Comparison of ENCODE assay signal across 16 cellular contexts in the genomic region with DNA sequence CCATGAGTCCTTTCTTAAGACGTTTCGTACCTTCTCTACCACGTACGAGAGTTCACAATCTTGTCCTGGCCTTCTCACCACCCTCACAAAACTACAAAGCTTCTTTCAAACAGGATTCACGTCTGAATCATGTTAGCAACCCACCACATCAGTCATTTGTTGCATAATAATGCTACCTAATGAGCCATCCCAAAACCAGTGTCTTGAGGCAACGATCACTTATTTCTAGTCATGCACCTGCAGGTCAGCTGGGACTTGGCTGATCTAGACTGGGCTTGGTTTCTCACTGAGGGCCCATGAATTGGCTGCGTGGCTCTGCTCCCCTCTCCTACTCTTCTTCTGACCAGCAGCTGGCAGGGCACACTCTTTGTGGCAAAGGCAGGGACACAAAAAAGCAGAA. TPM values are rescaled to one million over a fixed set of nuclear protein-coding genes. Genes with fewer than 3 reads are reported as not detected.
DNase-seq lines count a peak whose midpoint lies in the region; ATAC-seq and TF ChIP-seq lines count a peak whose summit lies in the region.
"Had no signal": no experiment of that assay in that cellular context is flagged by ENCODE, and none has a peak within 500 bp of the region (broad histone marks: within the 10 kb centered on the region; RNA-seq: fewer than 3 reads in every experiment).

No MANE protein-coding gene starts in this region.

- peaks cover 12% of the 10 kb centered on the region; the same call in 1 of the 2 replicates for H3F3A ChIP-seq in GM23338 (replicated peaks; ENCODE audit: low read depth)

- no peaks in the 10 kb centered on the region for H3K27me3 ChIP-seq in GM23338 (ENCODE audit: insufficient read depth)

- peaks cover 52% of the 10 kb centered on the region for H4K20me1 ChIP-seq in GM23338 (replicated peaks; ENCODE audit: insufficient read depth)

- no peaks in the 10 kb centered on the region for H3K36me3 ChIP-seq in GM23338 (ENCODE audit: insufficient read depth)

- H3K36me3 Mint-ChIP-seq in activated naive CD4-positive, alpha-beta T cell treated with anti-CD3 and anti-CD28 coated beads for 36 hours (ENCODE audit: low read depth): no peaks in the 10 kb centered on the region
- H3K36me3 Mint-ChIP-seq in GM23338 (ENCODE audit: low read depth) (peaks cover 23% of the 10 kb centered on the region), glutamatergic neuron (ENCODE audit: unreplicated experiment) (no peaks in the 10 kb centered on the region)
- no peaks in the 10 kb centered on the region for H3K36me3 Mint-ChIP-seq in natural killer cell treated with Interleukin-12 subunit alpha and Interleukin-12 subunit beta and Interleukin-15 and Interleukin-18, amount 100 ng/mL, for 72 hours
- H3K36me3 Mint-ChIP-seq: IgD-negative memory B cell had no signal

- H3K9me2 ChIP-seq in GM23338 (ENCODE audit: insufficient read depth): no peaks in the 10 kb centered on the region

- H3K4me3 ChIP-seq in GM23338: no peak overlapping the region
- H3K4me3 ChIP-seq: GM23248 had no signal

- intact Hi-C loops in activated naive CD4-positive, alpha-beta T cell treated with anti-CD3 and anti-CD28 coated beads for 36 hours (cut with micrococcal nuclease): no loop called here

- no peaks in the 10 kb centered on the region for H3K4me1 Mint-ChIP-seq in activated naive CD4-positive, alpha-beta T cell treated with anti-CD3 and anti-CD28 coated beads for 36 hours (ENCODE audit: low read depth)
- peaks cover 90% of the 10 kb centered on the region for H3K4me1 Mint-ChIP-seq in GM23338
- peaks cover 22% of the 10 kb centered on the region for H3K4me1 Mint-ChIP-seq in glutamatergic neuron (ENCODE audit: low read depth, unreplicated experiment)
- H3K4me1 Mint-ChIP-seq in natural killer cell treated with Interleukin-12 subunit alpha and Interleukin-12 subunit beta and Interleukin-15 and Interleukin-18, amount 100 ng/mL, for 72 hours (ENCODE audit: low read depth in 2 of 2): peaks cover 3 to 20% of the 10 kb centered on the region in 2 donors

- no peak overlapping the region for H3K27ac ChIP-seq in GM23338 (ENCODE audit: low read depth)
- H3K27ac ChIP-seq: 22Rv1, GM23248 had no signal

- H3K27ac Mint-ChIP-seq in activated naive CD4-positive, alpha-beta T cell treated with anti-CD3 and anti-CD28 coated beads for 36 hours: peak overlapping the region; percentile 9
- H3K27ac Mint-ChIP-seq in GM23338 (0 out of 2 replicates have a peak overlapping the region, but pooled peaks have one; percentile 28), glutamatergic neuron (ENCODE audit: unreplicated experiment) (no peak overlapping the region)
- no peak overlapping the region for H3K27ac Mint-ChIP-seq in natural killer cell treated with Interleukin-12 subunit alpha and Interleukin-12 subunit beta and Interleukin-15 and Interleukin-18, amount 100 ng/mL, for 72 hours
- H3K27ac Mint-ChIP-seq: CD4-positive, alpha-beta T cell had no signal

- H3K4me3 Mint-ChIP-seq in activated naive CD4-positive, alpha-beta T cell treated with anti-CD3 and anti-CD28 coated beads for 36 hours: no peak overlapping the region
- H3K4me3 Mint-ChIP-seq in GM23338: no peak overlapping the region; the same call in 2 of the 3 replicates
- peak overlapping the region; percentile 13 for H3K4me3 Mint-ChIP-seq in glutamatergic neuron (ENCODE audit: unreplicated experiment)
- no peak overlapping the region for H3K4me3 Mint-ChIP-seq in natural killer cell treated with Interleukin-12 subunit alpha and Interleukin-12 subunit beta and Interleukin-15 and Interleukin-18, amount 100 ng/mL, for 72 hours
- H3K4me3 Mint-ChIP-seq: CD4-positive, alpha-beta T cell had no signal

- no peak for TF ChIP-seq CTCF in GM23338 (conservative IDR thresholded peaks at IDR 0.05; ENCODE audit: low read depth in 2 of 2)
- TF ChIP-seq CTCF in glutamatergic neuron (IDR thresholded peaks at IDR 0.05; ENCODE audit: partially characterized antibody, unreplicated experiment): no peak

- peaks cover 4% of the 10 kb centered on the region for H3K27me3 Mint-ChIP-seq in activated naive CD4-positive, alpha-beta T cell treated with anti-CD3 and anti-CD28 coated beads for 36 hours (ENCODE audit: low read depth)
- peaks cover 13% of the 10 kb centered on the region for H3K27me3 Mint-ChIP-seq in GM23338 (ENCODE audit: insufficient read depth, low read depth, poor library complexity)
- H3K27me3 Mint-ChIP-seq in glutamatergic neuron (ENCODE audit: unreplicated experiment): no peaks in the 10 kb centered on the region
- peaks cover 0 to 2% of the 10 kb centered on the region in 2 donors for H3K27me3 Mint-ChIP-seq in natural killer cell treated with Interleukin-12 subunit alpha and Interleukin-12 subunit beta and Interleukin-15 and Interleukin-18, amount 100 ng/mL, for 72 hours
- H3K27me3 Mint-ChIP-seq: CD4-positive, alpha-beta T cell; IgD-negative memory B cell had no signal

- H3K9me3 Mint-ChIP-seq in activated naive CD4-positive, alpha-beta T cell treated with anti-CD3 and anti-CD28 coated beads for 36 hours: no peaks in the 10 kb centered on the region
- peaks cover 9% of the 10 kb centered on the region for H3K9me3 Mint-ChIP-seq in GM23338
- H3K9me3 Mint-ChIP-seq in glutamatergic neuron (ENCODE audit: unreplicated experiment): peaks cover 3% of the 10 kb centered on the region
- H3K9me3 Mint-ChIP-seq in natural killer cell treated with Interleukin-12 subunit alpha and Interleukin-12 subunit beta and Interleukin-15 and Interleukin-18, amount 100 ng/mL, for 72 hours: no peaks in the 10 kb centered on the region
- H3K9me3 Mint-ChIP-seq: CD4-positive, alpha-beta T cell had no signal

- no peak for ATAC-seq in GM23338
- no peak for ATAC-seq in natural killer cell treated with Interleukin-12 subunit alpha and Interleukin-12 subunit beta and Interleukin-15 and Interleukin-18, amount 100 ng/mL, for 72 hours
- ATAC-seq in HG02852 (IDR thresholded peaks at IDR 0.05; ENCODE audit: unreplicated experiment): no peak

- peak overlapping the region; percentile 60 for H3K4me2 ChIP-seq in GM23338

- no peak for DNase-seq in activated naive CD4-positive, alpha-beta T cell treated with anti-CD3 and anti-CD28 coated beads for 36 hours
- DNase-seq in activated naive CD4-positive, alpha-beta T cell treated with Interleukin-2 at 50 U/mL for 16 hours: no peak
- DNase-seq in GM23338 (ENCODE audit: low spot score) (no peak), glutamatergic neuron (no peak), ecto neural progenitor cell (ENCODE audit: low spot score) (no peak)
- DNase-seq in natural killer cell treated with Interleukin-12 subunit alpha and Interleukin-12 subunit beta and Interleukin-15 and Interleukin-18, amount 100 ng/mL, for 72 hours (ENCODE audit: low spot score): no peak
- DNase-seq: Calu3; CD4-positive, alpha-beta T cell; DMS 273 treated with DMSO at 0.1 percent for 48 hours; GM23248; H7; KG1 had no signal

- H3K4me1 ChIP-seq in GM23338 (ENCODE audit: insufficient read depth): peaks cover 85% of the 10 kb centered on the region

- no peak overlapping the region for H2AFZ ChIP-seq in GM23338
- H2AFZ ChIP-seq: GM23248 had no signal

- CTCF ChIA-PET in activated naive CD4-positive, alpha-beta T cell treated with anti-CD3 and anti-CD28 coated beads for 36 hours (lab: Charles Lee): no interaction called here

- peaks cover 96% of the 10 kb centered on the region for H3K79me2 ChIP-seq in GM23338 (replicated peaks; ENCODE audit: insufficient read depth)

TF ChIP-seq in GM23338, 12 proteins besides CTCF, POLR2A, EP300 and RAD21 (continues in another document):
- TF ChIP-seq CREB1 (CRISPR knock-in tag; IDR thresholded peaks at IDR 0.05; ENCODE audit: low read depth) (no peak), STAT1 (IDR thresholded peaks at IDR 0.05; ENCODE audit: unreplicated experiment) (no peak), JUNB (IDR thresholded peaks at IDR 0.05; ENCODE audit: unreplicated experiment) (no peak), ZNF114 (CRISPR knock-in tag; IDR thresholded peaks at IDR 0.05) (no peak), EZH2phosphoT487 (IDR thresholded peaks at IDR 0.05; ENCODE audit: unreplicated experiment) (no peak)
- TF ChIP-seq, protein P1, sequence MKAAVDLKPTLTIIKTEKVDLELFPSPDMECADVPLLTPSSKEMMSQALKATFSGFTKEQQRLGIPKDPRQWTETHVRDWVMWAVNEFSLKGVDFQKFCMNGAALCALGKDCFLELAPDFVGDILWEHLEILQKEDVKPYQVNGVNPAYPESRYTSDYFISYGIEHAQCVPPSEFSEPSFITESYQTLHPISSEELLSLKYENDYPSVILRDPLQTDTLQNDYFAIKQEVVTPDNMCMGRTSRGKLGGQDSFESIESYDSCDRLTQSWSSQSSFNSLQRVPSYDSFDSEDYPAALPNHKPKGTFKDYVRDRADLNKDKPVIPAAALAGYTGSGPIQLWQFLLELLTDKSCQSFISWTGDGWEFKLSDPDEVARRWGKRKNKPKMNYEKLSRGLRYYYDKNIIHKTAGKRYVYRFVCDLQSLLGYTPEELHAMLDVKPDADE (IDR thresholded peaks at IDR 0.05): no peak

RNA-seq across cellular contexts. Expression of a gene that starts 28.3 kb away (rescaled TPM):
- 1 to 10 TPM in 1 of 2 experiments, under 1 TPM in 1; 0.69 to 1.1 TPM for total RNA-seq in activated naive CD4-positive, alpha-beta T cell treated with anti-CD3 and anti-CD28 coated beads for 36 hours
- 62.4 and 75.6 TPM in 2 replicates for total RNA-seq in GM23338 (2014; rRNA removed; shearing (Covaris generic))
- 12.8 and 13.5 TPM in 2 replicates for polyA plus RNA-seq in GM23338 (2016; fragmentation: Nextera tagmentation; extraction: Ambion mirVana)
- total RNA-seq in glutamatergic neuron (ENCODE audit: unreplicated experiment): 81.2 TPM
- total RNA-seq in natural killer cell treated with Interleukin-12 subunit alpha and Interleukin-12 subunit beta and Interleukin-15 and Interleukin-18, amount 100 ng/mL, for 72 hours: 1 to 10 TPM; 6.9 to 9.0 TPM
- total RNA-seq: A673 had no signal

Comparison
In these comparisons a context has a peak if more than half of its experiments do, and no peak if none do; other contexts are left out.
1. H3K27ac Mint-ChIP-seq: peak in activated naive CD4-positive, alpha-beta T cell treated with anti-CD3 and anti-CD28 coated beads for 36 hours (single experiment) and GM23338 (single experiment); none in glutamatergic neuron (single experiment) and natural killer cell treated with Interleukin-12 subunit alpha and Interleukin-12 subunit beta and Interleukin-15 and Interleukin-18, amount 100 ng/mL, for 72 hours (0 of 2).